ENCODE assay signal across 1 cellular context in the genomic region with DNA sequence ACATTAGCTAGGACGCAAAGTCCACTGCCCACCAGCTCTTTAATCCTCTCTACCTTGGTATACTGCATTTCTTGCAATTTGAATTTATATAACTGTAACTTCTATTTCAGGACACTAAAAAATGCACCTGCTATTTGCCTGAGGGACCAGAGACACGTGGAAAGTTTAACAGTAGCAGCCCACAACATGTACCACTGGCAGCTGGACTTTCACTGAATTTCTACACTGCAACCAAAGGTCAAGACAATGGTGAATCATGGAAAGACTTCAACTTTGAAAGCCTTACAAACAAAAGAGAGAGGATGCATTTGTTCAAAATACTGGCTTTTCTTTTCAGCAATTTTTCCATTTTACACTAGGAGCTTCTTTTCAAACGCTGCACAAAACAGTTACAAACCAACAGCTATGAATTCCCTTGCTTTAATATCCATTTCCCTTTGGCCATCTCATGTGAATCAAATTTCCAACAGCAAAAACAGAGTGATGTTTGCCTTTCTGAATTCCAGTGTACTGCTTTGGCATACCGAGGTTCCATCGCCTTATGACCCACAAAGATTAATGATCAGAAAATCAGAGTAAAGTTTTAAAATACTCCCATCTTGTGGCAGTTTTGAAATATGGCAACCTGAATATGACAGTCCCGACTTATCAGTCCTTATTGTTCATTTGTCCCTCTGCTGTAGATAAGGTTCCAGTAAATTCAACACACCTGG.
TF ChIP-seq lines count a peak whose summit lies in the region.

No MANE protein-coding gene starts in this region.

TF ChIP-seq in GM12878, 131 proteins besides CTCF, POLR2A, EP300 and RAD21 (continued from another document):
- TF ChIP-seq, protein P1, sequence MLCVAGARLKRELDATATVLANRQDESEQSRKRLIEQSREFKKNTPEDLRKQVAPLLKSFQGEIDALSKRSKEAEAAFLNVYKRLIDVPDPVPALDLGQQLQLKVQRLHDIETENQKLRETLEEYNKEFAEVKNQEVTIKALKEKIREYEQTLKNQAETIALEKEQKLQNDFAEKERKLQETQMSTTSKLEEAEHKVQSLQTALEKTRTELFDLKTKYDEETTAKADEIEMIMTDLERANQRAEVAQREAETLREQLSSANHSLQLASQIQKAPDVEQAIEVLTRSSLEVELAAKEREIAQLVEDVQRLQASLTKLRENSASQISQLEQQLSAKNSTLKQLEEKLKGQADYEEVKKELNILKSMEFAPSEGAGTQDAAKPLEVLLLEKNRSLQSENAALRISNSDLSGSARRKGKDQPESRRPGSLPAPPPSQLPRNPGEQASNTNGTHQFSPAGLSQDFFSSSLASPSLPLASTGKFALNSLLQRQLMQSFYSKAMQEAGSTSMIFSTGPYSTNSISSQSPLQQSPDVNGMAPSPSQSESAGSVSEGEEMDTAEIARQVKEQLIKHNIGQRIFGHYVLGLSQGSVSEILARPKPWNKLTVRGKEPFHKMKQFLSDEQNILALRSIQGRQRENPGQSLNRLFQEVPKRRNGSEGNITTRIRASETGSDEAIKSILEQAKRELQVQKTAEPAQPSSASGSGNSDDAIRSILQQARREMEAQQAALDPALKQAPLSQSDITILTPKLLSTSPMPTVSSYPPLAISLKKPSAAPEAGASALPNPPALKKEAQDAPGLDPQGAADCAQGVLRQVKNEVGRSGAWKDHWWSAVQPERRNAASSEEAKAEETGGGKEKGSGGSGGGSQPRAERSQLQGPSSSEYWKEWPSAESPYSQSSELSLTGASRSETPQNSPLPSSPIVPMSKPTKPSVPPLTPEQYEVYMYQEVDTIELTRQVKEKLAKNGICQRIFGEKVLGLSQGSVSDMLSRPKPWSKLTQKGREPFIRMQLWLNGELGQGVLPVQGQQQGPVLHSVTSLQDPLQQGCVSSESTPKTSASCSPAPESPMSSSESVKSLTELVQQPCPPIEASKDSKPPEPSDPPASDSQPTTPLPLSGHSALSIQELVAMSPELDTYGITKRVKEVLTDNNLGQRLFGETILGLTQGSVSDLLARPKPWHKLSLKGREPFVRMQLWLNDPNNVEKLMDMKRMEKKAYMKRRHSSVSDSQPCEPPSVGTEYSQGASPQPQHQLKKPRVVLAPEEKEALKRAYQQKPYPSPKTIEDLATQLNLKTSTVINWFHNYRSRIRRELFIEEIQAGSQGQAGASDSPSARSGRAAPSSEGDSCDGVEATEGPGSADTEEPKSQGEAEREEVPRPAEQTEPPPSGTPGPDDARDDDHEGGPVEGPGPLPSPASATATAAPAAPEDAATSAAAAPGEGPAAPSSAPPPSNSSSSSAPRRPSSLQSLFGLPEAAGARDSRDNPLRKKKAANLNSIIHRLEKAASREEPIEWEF (IDR thresholded peaks at IDR 0.05; ENCODE audit: insufficient replicate concordance, low read depth, low read length), result no peak
- TF ChIP-seq, protein P2, sequence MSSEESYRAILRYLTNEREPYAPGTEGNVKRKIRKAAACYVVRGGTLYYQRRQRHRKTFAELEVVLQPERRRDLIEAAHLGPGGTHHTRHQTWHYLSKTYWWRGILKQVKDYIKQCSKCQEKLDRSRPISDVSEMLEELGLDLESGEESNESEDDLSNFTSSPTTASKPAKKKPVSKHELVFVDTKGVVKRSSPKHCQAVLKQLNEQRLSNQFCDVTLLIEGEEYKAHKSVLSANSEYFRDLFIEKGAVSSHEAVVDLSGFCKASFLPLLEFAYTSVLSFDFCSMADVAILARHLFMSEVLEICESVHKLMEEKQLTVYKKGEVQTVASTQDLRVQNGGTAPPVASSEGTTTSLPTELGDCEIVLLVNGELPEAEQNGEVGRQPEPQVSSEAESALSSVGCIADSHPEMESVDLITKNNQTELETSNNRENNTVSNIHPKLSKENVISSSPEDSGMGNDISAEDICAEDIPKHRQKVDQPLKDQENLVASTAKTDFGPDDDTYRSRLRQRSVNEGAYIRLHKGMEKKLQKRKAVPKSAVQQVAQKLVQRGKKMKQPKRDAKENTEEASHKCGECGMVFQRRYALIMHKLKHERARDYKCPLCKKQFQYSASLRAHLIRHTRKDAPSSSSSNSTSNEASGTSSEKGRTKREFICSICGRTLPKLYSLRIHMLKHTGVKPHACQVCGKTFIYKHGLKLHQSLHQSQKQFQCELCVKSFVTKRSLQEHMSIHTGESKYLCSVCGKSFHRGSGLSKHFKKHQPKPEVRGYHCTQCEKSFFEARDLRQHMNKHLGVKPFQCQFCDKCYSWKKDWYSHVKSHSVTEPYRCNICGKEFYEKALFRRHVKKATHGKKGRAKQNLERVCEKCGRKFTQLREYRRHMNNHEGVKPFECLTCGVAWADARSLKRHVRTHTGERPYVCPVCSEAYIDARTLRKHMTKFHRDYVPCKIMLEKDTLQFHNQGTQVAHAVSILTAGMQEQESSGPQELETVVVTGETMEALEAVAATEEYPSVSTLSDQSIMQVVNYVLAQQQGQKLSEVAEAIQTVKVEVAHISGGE (CRISPR knock-in tag; IDR thresholded peaks at IDR 0.05), result no peak
- TF ChIP-seq POU2F2 (IDR thresholded peaks at IDR 0.05; ENCODE audit: borderline replicate concordance, low read depth, low read length) (no peak), BMI1 (IDR thresholded peaks at IDR 0.05; ENCODE audit: borderline replicate concordance) (no peak), SMAD1 (IDR thresholded peaks at IDR 0.05; ENCODE audit: low read depth, partially characterized antibody) (no peak), SUPT20H (IDR thresholded peaks at IDR 0.05; ENCODE audit: borderline replicate concordance, control insufficient read depth, low read depth, low read length) (no peak), NBN (IDR thresholded peaks at IDR 0.05) (0 out of 2 replicates have a peak, but pooled peaks have one; percentile 20), HCFC1 (IDR thresholded peaks at IDR 0.05; ENCODE audit: low read length) (no peak), SMC3 (IDR thresholded peaks at IDR 0.05; ENCODE audit: borderline replicate concordance, low read length) (peak; percentile 60; the same call in 1 of the 2 replicates), WRNIP1 (IDR thresholded peaks at IDR 0.05; ENCODE audit: borderline replicate concordance, low read depth, low read length) (no peak), HDGF (IDR thresholded peaks at IDR 0.05) (no peak), ZBED1 (IDR thresholded peaks at IDR 0.05; ENCODE audit: borderline replicate concordance) (no peak), CBX3 (IDR thresholded peaks at IDR 0.05; ENCODE audit: borderline replicate concordance, low read depth) (no peak), ZNF217 (IDR thresholded peaks at IDR 0.05) (no peak), NR2C1 (IDR thresholded peaks at IDR 0.05) (0 out of 2 replicates have a peak, but pooled peaks have one; percentile 9), RCOR1 (conservative IDR thresholded peaks at IDR 0.05; ENCODE audit: low read depth, low read length) (no peak), HDAC2 (IDR thresholded peaks at IDR 0.05) (no peak), CBX5 (IDR thresholded peaks at IDR 0.05; ENCODE audit: low read depth) (no peak), SREBF2 (IDR thresholded peaks at IDR 0.05; ENCODE audit: low read length) (no peak), SRF (IDR thresholded peaks at IDR 0.05; ENCODE audit: low read depth in 2 of 2, low read length in 2 of 2) (no peak), BCL11A (IDR thresholded peaks at IDR 0.05; ENCODE audit: low read depth, low read length) (no peak)
- TF ChIP-seq, protein P3, sequence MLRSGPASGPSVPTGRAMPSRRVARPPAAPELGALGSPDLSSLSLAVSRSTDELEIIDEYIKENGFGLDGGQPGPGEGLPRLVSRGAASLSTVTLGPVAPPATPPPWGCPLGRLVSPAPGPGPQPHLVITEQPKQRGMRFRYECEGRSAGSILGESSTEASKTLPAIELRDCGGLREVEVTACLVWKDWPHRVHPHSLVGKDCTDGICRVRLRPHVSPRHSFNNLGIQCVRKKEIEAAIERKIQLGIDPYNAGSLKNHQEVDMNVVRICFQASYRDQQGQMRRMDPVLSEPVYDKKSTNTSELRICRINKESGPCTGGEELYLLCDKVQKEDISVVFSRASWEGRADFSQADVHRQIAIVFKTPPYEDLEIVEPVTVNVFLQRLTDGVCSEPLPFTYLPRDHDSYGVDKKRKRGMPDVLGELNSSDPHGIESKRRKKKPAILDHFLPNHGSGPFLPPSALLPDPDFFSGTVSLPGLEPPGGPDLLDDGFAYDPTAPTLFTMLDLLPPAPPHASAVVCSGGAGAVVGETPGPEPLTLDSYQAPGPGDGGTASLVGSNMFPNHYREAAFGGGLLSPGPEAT (IDR thresholded peaks at IDR 0.05; ENCODE audit: low read depth), result no peak
- TF ChIP-seq, protein P4, sequence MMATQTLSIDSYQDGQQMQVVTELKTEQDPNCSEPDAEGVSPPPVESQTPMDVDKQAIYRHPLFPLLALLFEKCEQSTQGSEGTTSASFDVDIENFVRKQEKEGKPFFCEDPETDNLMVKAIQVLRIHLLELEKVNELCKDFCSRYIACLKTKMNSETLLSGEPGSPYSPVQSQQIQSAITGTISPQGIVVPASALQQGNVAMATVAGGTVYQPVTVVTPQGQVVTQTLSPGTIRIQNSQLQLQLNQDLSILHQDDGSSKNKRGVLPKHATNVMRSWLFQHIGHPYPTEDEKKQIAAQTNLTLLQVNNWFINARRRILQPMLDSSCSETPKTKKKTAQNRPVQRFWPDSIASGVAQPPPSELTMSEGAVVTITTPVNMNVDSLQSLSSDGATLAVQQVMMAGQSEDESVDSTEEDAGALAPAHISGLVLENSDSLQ (IDR thresholded peaks at IDR 0.05), result peak; percentile 49; the same call in 1 of the 2 replicates
- TF ChIP-seq, protein P5, sequence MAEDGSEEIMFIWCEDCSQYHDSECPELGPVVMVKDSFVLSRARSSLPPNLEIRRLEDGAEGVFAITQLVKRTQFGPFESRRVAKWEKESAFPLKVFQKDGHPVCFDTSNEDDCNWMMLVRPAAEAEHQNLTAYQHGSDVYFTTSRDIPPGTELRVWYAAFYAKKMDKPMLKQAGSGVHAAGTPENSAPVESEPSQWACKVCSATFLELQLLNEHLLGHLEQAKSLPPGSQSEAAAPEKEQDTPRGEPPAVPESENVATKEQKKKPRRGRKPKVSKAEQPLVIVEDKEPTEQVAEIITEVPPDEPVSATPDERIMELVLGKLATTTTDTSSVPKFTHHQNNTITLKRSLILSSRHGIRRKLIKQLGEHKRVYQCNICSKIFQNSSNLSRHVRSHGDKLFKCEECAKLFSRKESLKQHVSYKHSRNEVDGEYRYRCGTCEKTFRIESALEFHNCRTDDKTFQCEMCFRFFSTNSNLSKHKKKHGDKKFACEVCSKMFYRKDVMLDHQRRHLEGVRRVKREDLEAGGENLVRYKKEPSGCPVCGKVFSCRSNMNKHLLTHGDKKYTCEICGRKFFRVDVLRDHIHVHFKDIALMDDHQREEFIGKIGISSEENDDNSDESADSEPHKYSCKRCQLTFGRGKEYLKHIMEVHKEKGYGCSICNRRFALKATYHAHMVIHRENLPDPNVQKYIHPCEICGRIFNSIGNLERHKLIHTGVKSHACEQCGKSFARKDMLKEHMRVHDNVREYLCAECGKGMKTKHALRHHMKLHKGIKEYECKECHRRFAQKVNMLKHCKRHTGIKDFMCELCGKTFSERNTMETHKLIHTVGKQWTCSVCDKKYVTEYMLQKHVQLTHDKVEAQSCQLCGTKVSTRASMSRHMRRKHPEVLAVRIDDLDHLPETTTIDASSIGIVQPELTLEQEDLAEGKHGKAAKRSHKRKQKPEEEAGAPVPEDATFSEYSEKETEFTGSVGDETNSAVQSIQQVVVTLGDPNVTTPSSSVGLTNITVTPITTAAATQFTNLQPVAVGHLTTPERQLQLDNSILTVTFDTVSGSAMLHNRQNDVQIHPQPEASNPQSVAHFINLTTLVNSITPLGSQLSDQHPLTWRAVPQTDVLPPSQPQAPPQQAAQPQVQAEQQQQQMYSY (CRISPR knock-in tag; IDR thresholded peaks at IDR 0.05), result no peak
- TF ChIP-seq, protein P6, sequence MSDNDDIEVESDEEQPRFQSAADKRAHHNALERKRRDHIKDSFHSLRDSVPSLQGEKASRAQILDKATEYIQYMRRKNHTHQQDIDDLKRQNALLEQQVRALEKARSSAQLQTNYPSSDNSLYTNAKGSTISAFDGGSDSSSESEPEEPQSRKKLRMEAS (IDR thresholded peaks at IDR 0.05; ENCODE audit: low read depth, low read length), result no peak
- TF ChIP-seq, protein P7, sequence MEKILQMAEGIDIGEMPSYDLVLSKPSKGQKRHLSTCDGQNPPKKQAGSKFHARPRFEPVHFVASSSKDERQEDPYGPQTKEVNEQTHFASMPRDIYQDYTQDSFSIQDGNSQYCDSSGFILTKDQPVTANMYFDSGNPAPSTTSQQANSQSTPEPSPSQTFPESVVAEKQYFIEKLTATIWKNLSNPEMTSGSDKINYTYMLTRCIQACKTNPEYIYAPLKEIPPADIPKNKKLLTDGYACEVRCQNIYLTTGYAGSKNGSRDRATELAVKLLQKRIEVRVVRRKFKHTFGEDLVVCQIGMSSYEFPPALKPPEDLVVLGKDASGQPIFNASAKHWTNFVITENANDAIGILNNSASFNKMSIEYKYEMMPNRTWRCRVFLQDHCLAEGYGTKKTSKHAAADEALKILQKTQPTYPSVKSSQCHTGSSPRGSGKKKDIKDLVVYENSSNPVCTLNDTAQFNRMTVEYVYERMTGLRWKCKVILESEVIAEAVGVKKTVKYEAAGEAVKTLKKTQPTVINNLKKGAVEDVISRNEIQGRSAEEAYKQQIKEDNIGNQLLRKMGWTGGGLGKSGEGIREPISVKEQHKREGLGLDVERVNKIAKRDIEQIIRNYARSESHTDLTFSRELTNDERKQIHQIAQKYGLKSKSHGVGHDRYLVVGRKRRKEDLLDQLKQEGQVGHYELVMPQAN (conservative IDR thresholded peaks at IDR 0.05), result no peak
- TF ChIP-seq, protein P8, sequence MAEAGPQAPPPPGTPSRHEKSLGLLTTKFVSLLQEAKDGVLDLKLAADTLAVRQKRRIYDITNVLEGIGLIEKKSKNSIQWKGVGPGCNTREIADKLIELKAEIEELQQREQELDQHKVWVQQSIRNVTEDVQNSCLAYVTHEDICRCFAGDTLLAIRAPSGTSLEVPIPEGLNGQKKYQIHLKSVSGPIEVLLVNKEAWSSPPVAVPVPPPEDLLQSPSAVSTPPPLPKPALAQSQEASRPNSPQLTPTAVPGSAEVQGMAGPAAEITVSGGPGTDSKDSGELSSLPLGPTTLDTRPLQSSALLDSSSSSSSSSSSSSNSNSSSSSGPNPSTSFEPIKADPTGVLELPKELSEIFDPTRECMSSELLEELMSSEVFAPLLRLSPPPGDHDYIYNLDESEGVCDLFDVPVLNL (IDR thresholded peaks at IDR 0.05; ENCODE audit: low read depth, low read length), result no peak
- TF ChIP-seq, protein P9, sequence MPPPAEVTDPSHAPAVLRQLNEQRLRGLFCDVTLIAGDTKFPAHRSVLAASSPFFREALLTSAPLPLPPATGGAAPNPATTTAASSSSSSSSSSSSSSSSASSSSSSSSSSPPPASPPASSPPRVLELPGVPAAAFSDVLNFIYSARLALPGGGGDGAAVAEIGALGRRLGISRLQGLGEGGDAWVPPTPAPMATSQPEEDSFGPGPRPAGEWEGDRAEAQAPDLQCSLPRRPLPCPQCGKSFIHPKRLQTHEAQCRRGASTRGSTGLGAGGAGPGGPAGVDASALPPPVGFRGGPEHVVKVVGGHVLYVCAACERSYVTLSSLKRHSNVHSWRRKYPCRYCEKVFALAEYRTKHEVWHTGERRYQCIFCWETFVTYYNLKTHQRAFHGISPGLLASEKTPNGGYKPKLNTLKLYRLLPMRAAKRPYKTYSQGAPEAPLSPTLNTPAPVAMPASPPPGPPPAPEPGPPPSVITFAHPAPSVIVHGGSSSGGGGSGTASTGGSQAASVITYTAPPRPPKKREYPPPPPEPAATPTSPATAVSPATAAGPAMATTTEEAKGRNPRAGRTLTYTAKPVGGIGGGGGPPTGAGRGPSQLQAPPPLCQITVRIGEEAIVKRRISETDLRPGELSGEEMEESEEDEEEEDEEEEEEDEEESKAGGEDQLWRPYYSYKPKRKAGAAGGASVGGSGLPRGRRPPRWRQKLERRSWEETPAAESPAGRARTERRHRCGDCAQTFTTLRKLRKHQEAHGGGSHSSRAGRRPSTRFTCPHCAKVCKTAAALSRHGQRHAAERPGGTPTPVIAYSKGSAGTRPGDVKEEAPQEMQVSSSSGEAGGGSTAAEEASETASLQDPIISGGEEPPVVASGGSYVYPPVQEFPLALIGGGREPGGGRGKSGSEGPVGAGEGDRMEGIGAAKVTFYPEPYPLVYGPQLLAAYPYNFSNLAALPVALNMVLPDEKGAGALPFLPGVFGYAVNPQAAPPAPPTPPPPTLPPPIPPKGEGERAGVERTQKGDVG (CRISPR knock-in tag; IDR thresholded peaks at IDR 0.05), result no peak
